Comparison of ENCODE assay signal across 9 cellular contexts in the genomic region with DNA sequence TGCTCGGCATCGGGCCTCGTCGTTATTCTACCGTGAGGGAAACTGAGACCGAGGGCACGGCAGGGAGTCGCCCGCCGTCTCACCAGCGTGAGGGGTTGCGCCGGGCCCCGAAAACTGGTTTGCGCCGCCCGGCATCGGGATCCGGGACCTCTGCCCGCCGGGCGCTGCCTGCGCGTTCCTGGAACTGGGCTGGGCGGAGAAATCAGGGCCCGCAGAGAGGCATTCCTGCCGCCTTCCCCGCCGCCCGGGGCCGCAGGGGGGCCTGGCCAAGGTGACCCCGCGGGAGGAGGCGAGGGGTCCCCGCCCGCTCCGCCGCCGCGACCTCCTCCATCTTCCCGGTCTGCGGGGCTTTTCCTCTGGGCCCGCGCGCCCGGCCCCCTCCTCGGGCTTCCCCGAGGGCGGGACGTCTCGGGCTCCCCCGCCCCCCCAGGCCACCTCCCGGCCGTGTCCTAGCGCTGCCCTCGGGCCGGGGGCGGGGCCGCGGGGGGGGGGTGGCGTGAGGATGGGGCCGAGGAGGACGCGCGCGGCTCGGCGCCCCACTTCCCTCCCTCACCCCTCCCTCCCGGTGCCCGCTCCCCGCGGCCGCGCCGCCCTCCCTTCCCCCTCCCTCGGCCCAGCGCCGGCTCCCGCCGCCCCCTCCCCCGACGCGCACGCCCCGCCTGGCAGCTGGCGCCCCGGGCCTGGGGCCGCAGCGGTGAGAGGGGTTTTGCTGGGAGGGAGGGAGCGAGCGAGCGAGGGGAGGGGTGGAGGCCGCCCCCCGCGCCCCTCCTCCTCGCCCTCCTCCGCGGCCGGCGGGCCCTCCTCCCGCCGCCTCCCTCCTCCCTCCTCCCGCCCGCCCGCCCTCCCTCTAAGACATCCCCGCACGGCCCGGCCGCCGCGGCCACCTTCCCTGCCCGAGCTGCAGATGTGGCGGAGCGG. TPM values are rescaled to one million over a fixed set of nuclear protein-coding genes. Genes with fewer than 3 reads are reported as not detected.
A peak's percentile ranks its signal among the peaks of the same experiment; 100 is the strongest.
DNase-seq lines count a peak whose midpoint lies in the region; ATAC-seq, FAIRE-seq and TF ChIP-seq lines count a peak whose summit lies in the region.
"Had no signal": no experiment of that assay in that cellular context is flagged by ENCODE, and none has a peak within 500 bp of the region (broad histone marks: within the 10 kb centered on the region; RNA-seq: fewer than 3 reads in every experiment).

GLIS2 (plus strand) TSS at position 883 of the 918 bp plus-strand sequence. CDS start 16,214 bp downstream, outside the sequence.

- 1% methylated on average over 40 to 104 of the region's 114 CpGs for WGBS in aorta, 2 donors

- H3K27me3 ChIP-seq in mucosa of stomach (ENCODE audit: control insufficient read depth, insufficient read depth, low read length) (peaks cover 39% of the 10 kb centered on the region), aorta (ENCODE audit: control insufficient read depth in 1 of 2, insufficient read depth in 2 of 2, low read length in 1 of 2) (no peaks in the 10 kb centered on the region)

- H3K4me1 ChIP-seq in mucosa of stomach (ENCODE audit: control insufficient read depth, insufficient read depth, low read length) (peaks cover 33% of the 10 kb centered on the region), aorta (ENCODE audit: control insufficient read depth in 1 of 2, insufficient read depth in 2 of 2, low read length in 2 of 2) (no peaks in the 10 kb centered on the region)

- H3K4me3 Mint-ChIP-seq in activated B cell treated with CpG ODN at 0.5 μM for 24 hours = peak within 1 kb of the TSS; percentile 88

- ATAC-seq in activated B cell treated with CpG ODN at 0.5 μM for 24 hours (ENCODE audit: low read depth) (peak; percentile 25), aorta (ENCODE audit: low FRiP score) (peak; percentile 79)

- peaks cover 15% of the 10 kb centered on the region for H3K27me3 Mint-ChIP-seq in activated B cell treated with CpG ODN at 0.5 μM for 24 hours

- POLR2A ChIA-PET in activated B cell treated with CpG ODN at 0.5 μM for 24 hours (lab: Charles Lee) = interaction anchor here (0.6 to 1.1 kb wide), 3 partner anchors 13 to 42 kb away, joined by 3 to 4 read pairs (median 3); partner anchors contain the start of gene TFAP4

- intact Hi-C loops in activated B cell treated with CpG ODN at 0.5 μM for 24 hours (cut with micrococcal nuclease) = loop anchor here (1.0 kb wide), 1 partner anchor 8 kb away; no protein-coding TSS in a partner anchor
- intact Hi-C loops in aorta (cut with DNase I) = loop anchor here in 1 of 2 donors (5.0 to 10.0 kb wide), 2 partner anchors 57 to 361 kb away; partner anchors contain the start of gene VASN

- H3K27ac Mint-ChIP-seq in activated B cell treated with CpG ODN at 0.5 μM for 24 hours = no peak within 1 kb of the TSS

- H3K9ac ChIP-seq in mucosa of stomach (ENCODE audit: low read length) = peak within 1 kb of the TSS; percentile 43

- no peak for TF ChIP-seq CTCF in activated B cell treated with CpG ODN at 0.5 μM for 24 hours (IDR thresholded peaks at IDR 0.05)
- TF ChIP-seq CTCF in epithelial cell of proximal tubule (conservative IDR thresholded peaks at IDR 0.05; ENCODE audit: low read depth, low read length) = no peak

- no peaks in the 10 kb centered on the region for H3K9me3 Mint-ChIP-seq in activated B cell treated with CpG ODN at 0.5 μM for 24 hours

- DNase-seq in DMS 273 (lab: John Stamatoyannopoulos, UW; ENCODE audit: unreplicated experiment) (peak; percentile 87), DMS 273 treated with DMSO at 0.1 percent for 48 hours (lab: John Stamatoyannopoulos, UW) (no peak), NCI-H1092 treated with DMSO at 0.1 percent for 48 hours (lab: John Stamatoyannopoulos, UW) (peak; percentile 70), activated B cell treated with CpG ODN at 0.5 μM for 24 hours (peak; percentile 41), epithelial cell of proximal tubule (ENCODE audit: low read depth) (no peak), aorta (peak; percentile 79 to 91), GM12891 (ENCODE audit: insufficient read length, low spot score) (no peak)

- H3K36me3 Mint-ChIP-seq in activated B cell treated with CpG ODN at 0.5 μM for 24 hours (ENCODE audit: low read depth) = no peaks in the 10 kb centered on the region

- H3K9me3 ChIP-seq in mucosa of stomach (ENCODE audit: control insufficient read depth, low read length) (no peaks in the 10 kb centered on the region), aorta (ENCODE audit: control insufficient read depth, low read length) (no peaks in the 10 kb centered on the region)

- peak within 1 kb of the TSS; percentile 44 to 83 for H3K27ac ChIP-seq in aorta (ENCODE audit: low read depth in 1 of 2, low read length in 2 of 2)

- TF ChIP-seq POLR2A in GM12891 (IDR thresholded peaks at IDR 0.05; ENCODE audit: low read depth, low read length) = no peak

- H3K4me3 ChIP-seq in epithelial cell of proximal tubule (ENCODE audit: low read depth, low read length) (peak within 1 kb of the TSS; percentile 78), mucosa of stomach (ENCODE audit: low read length) (no peak within 1 kb of the TSS), aorta (ENCODE audit: low read length in 2 of 2) (peak within 1 kb of the TSS; percentile 52 to 92)

- H3K4me1 Mint-ChIP-seq in activated B cell treated with CpG ODN at 0.5 μM for 24 hours = peaks cover 18% of the 10 kb centered on the region

- no peaks in the 10 kb centered on the region for H3K36me3 ChIP-seq in mucosa of stomach (ENCODE audit: control insufficient read depth, insufficient read depth, low read length)
- no peaks in the 10 kb centered on the region for H3K36me3 ChIP-seq in aorta (ENCODE audit: control insufficient read depth in 1 of 2, insufficient read depth in 2 of 2, low read length in 1 of 2)

- CTCF ChIA-PET in activated B cell treated with CpG ODN at 0.5 μM for 24 hours (lab: Charles Lee) = no interaction called here

- FAIRE-seq in GM12891 (lab: Jason Lieb, UNC) = no peak
- FAIRE-seq: A204.1 had no signal

TF ChIP-seq in GM12891, 5 proteins besides CTCF, POLR2A, EP300 and RAD21:
- TF ChIP-seq TAF1 (IDR thresholded peaks at IDR 0.05; ENCODE audit: low read depth, low read length) = no peak
- TF ChIP-seq PAX5 (IDR thresholded peaks at IDR 0.05; ENCODE audit: insufficient read depth, low read length, severe bottlenecking) = no peak
- TF ChIP-seq SPI1 (IDR thresholded peaks at IDR 0.05; ENCODE audit: low read depth, low read length) = no peak
- TF ChIP-seq POU2F2 (IDR thresholded peaks at IDR 0.05; ENCODE audit: low read depth, low read length) = no peak
- TF ChIP-seq POLR2AphosphoS5 (IDR thresholded peaks at IDR 0.05; ENCODE audit: low read depth, low read length) = no peak

RNA-seq across cellular contexts. Expression of gene GLIS2, which starts in this region (rescaled TPM):
- total RNA-seq in activated B cell treated with CpG ODN at 0.5 μM for 24 hours (not detected in 2 replicates), epithelial cell of proximal tubule (2.2 and 4.6 TPM in 2 replicates), aorta (10 to 100 TPM; 37.3 to 72.6 TPM)
- polyA plus RNA-seq in aorta = 10 to 100 TPM; 12.3 to 21.3 TPM
- 0.31 TPM for polyA plus RNA-seq in GM12891 (2012; ENCODE audit: low read depth, missing spikeins)

Comparison
In these comparisons a context has a peak if more than half of its experiments do, and no peak if none do; other contexts are left out.
1. DNase-seq: peak in DMS 273 (single experiment), NCI-H1092 treated with DMSO at 0.1 percent for 48 hours (single experiment) and aorta (2 of 2); none in DMS 273 treated with DMSO at 0.1 percent for 48 hours (single experiment), epithelial cell of proximal tubule (single experiment) and GM12891 (single experiment).
2. Peak in DNase-seq and ATAC-seq in activated B cell treated with CpG ODN at 0.5 μM for 24 hours; RNA of the gene not detected or under 1 TPM.